Comparison of ENCODE assay signal across 12 cellular contexts in genomic region chr1:223727541-223727940, GRCh38. TPM values are rescaled to one million over a fixed set of nuclear protein-coding genes. Genes with fewer than 3 reads are reported as not detected.
DNase-seq lines count a peak whose midpoint lies in the region; ATAC-seq and TF ChIP-seq lines count a peak whose summit lies in the region.
"Had no signal": no experiment of that assay in that cellular context is flagged by ENCODE, and none has a peak within 500 bp of the region (broad histone marks: within the 10 kb centered on the region; RNA-seq: fewer than 3 reads in every experiment).

No MANE protein-coding gene starts in this region.

- H3K4me1 ChIP-seq in skeletal muscle tissue (ENCODE audit: control insufficient read depth in 3 of 3, insufficient read depth in 3 of 3, low read length in 3 of 3) = peaks cover 41 to 47% (median 42%) of the 10 kb centered on the region in 3 donors
- peaks cover 5% of the 10 kb centered on the region for H3K4me1 ChIP-seq in prostate gland (replicated peaks)

- H3K4me3 ChIP-seq in fibroblast of villous mesenchyme (ENCODE audit: low read depth, low read length) = peak overlapping the region; percentile 6
- no peak overlapping the region for H3K4me3 ChIP-seq in skeletal muscle tissue (ENCODE audit: low read length in 3 of 3)
- H3K4me3 ChIP-seq in prostate gland = no peak overlapping the region
- H3K4me3 ChIP-seq: lung had no signal

- no peaks in the 10 kb centered on the region for H3K27me3 Mint-ChIP-seq in activated T-helper 1 cell treated with anti-CD3 and anti-CD28 coated beads, Interleukin-12 subunit alpha, Interleukin-12 subunit beta, Interleukin-2, Interleukin-4 antibody, amounts not matched to agents 30 ng/mL and 10 ng/mL and 1 ng/mL, durations not matched to agents 14 hours and 24 hours and 36 hours (ENCODE audit: insufficient read depth)

- no peaks in the 10 kb centered on the region for H3K9me3 Mint-ChIP-seq in activated T-helper 1 cell treated with anti-CD3 and anti-CD28 coated beads, Interleukin-12 subunit alpha, Interleukin-12 subunit beta, Interleukin-2, Interleukin-4 antibody, amounts not matched to agents 30 ng/mL and 10 ng/mL and 1 ng/mL, durations not matched to agents 14 hours and 24 hours and 36 hours

- H3K27ac ChIP-seq in skeletal muscle tissue (ENCODE audit: low read depth, low read length) (peak overlapping the region; percentile 42), prostate gland (peak overlapping the region in 1 of 2 donors; percentile 8)

- no peak overlapping the region for H3K4me3 Mint-ChIP-seq in activated T-helper 1 cell treated with anti-CD3 and anti-CD28 coated beads, Interleukin-12 subunit alpha, Interleukin-12 subunit beta, Interleukin-2, Interleukin-4 antibody, amounts not matched to agents 30 ng/mL and 10 ng/mL and 1 ng/mL, durations not matched to agents 14 hours and 24 hours and 36 hours

- intact Hi-C loops in activated T-helper 1 cell treated with anti-CD3 and anti-CD28 coated beads, Interleukin-12 subunit alpha, Interleukin-12 subunit beta, Interleukin-2, Interleukin-4 antibody, amounts not matched to agents 30 ng/mL and 10 ng/mL and 1 ng/mL, durations not matched to agents 14 hours and 24 hours and 36 hours (cut with micrococcal nuclease) = loop anchor here (2.0 to 10.0 kb wide), 4 partner anchors 47 to 460 kb away; partner anchors contain the start of gene FBXO28
- intact Hi-C loops in prostate gland (cut with DNase I) = no loop called here

- no peak overlapping the region for H3K9ac ChIP-seq in skeletal muscle tissue (ENCODE audit: low read depth in 1 of 3, low read length in 3 of 3)

- WGBS in prostate gland = 90% methylated on average over 4 of the region's 4 CpGs

- H3K36me3 ChIP-seq in skeletal muscle tissue (ENCODE audit: control insufficient read depth in 3 of 3, insufficient read depth in 3 of 3, low read length in 3 of 3) (peaks cover 3 to 18% (median 18%) of the 10 kb centered on the region in 3 donors), prostate gland (no peaks in the 10 kb centered on the region)

- no peak for TF ChIP-seq POLR2A in prostate gland (IDR thresholded peaks at IDR 0.05)

- H3K27me3 ChIP-seq in skeletal muscle tissue (ENCODE audit: control insufficient read depth in 3 of 3, insufficient read depth in 3 of 3, low read length in 3 of 3) (no peaks in the 10 kb centered on the region), prostate gland (replicated peaks; ENCODE audit: insufficient read depth) (no peaks in the 10 kb centered on the region)

- H3K36me3 Mint-ChIP-seq in activated T-helper 1 cell treated with anti-CD3 and anti-CD28 coated beads, Interleukin-12 subunit alpha, Interleukin-12 subunit beta, Interleukin-2, Interleukin-4 antibody, amounts not matched to agents 30 ng/mL and 10 ng/mL and 1 ng/mL, durations not matched to agents 14 hours and 24 hours and 36 hours (ENCODE audit: low read depth) = peaks cover 63% of the 10 kb centered on the region

- TF ChIP-seq CTCF in fibroblast of villous mesenchyme (IDR thresholded peaks at IDR 0.05; ENCODE audit: insufficient read depth, low read depth, low read length) (no peak), prostate gland (IDR thresholded peaks at IDR 0.05) (no peak)

- DNase-seq in GM03348 (ENCODE audit: low spot score) = peak; percentile 64
- no peak for DNase-seq in activated T-helper 1 cell treated with anti-CD3 and anti-CD28 coated beads, Interleukin-12 subunit alpha, Interleukin-12 subunit beta, Interleukin-2, Interleukin-4 antibody, amounts not matched to agents 30 ng/mL and 10 ng/mL and 1 ng/mL, durations not matched to agents 14 hours and 24 hours and 36 hours (ENCODE audit: low spot score)
- DNase-seq in fibroblast of villous mesenchyme (ENCODE audit: low read depth) = peak; percentile 85
- DNase-seq in prostate gland (ENCODE audit: low spot score) = no peak
- no peak for DNase-seq in hypothalamus (lab: John Stamatoyannopoulos, UW)
- DNase-seq: DMS53; HCEC 1CT; stimulated activated CD4-positive, alpha-beta T cell treated with anti-CD3 and anti-CD28 coated beads, Interleukin-1b, Interleukin-23, amount 100 ng/mL, for 48 hours had no signal

- no peak for ATAC-seq in GM18519 (IDR thresholded peaks at IDR 0.05; ENCODE audit: low FRiP score, unreplicated experiment)
- no peak for ATAC-seq in HG03565 (IDR thresholded peaks at IDR 0.05; ENCODE audit: unreplicated experiment)

- peak overlapping the region; percentile 18 for H3K27ac Mint-ChIP-seq in activated T-helper 1 cell treated with anti-CD3 and anti-CD28 coated beads, Interleukin-12 subunit alpha, Interleukin-12 subunit beta, Interleukin-2, Interleukin-4 antibody, amounts not matched to agents 30 ng/mL and 10 ng/mL and 1 ng/mL, durations not matched to agents 14 hours and 24 hours and 36 hours

- H3K4me1 Mint-ChIP-seq in activated T-helper 1 cell treated with anti-CD3 and anti-CD28 coated beads, Interleukin-12 subunit alpha, Interleukin-12 subunit beta, Interleukin-2, Interleukin-4 antibody, amounts not matched to agents 30 ng/mL and 10 ng/mL and 1 ng/mL, durations not matched to agents 14 hours and 24 hours and 36 hours (ENCODE audit: low read depth) = peaks cover 85% of the 10 kb centered on the region

- H3K9me3 ChIP-seq in skeletal muscle tissue (ENCODE audit: control insufficient read depth in 3 of 3, low read length in 3 of 3) = no peaks in the 10 kb centered on the region
- H3K9me3 ChIP-seq in prostate gland = no peaks in the 10 kb centered on the region

RNA-seq across cellular contexts. Expression of gene CAPN2, which starts 15.2 kb away (rescaled TPM):
- 66.3 and 70.4 TPM in 2 replicates for total RNA-seq in activated T-helper 1 cell treated with anti-CD3 and anti-CD28 coated beads, Interleukin-12 subunit alpha, Interleukin-12 subunit beta, Interleukin-2, Interleukin-4 antibody, amounts not matched to agents 30 ng/mL and 10 ng/mL and 1 ng/mL, durations not matched to agents 14 hours and 24 hours and 36 hours
- total RNA-seq in fibroblast of villous mesenchyme = 408 and 512 TPM in 2 replicates
- total RNA-seq in skeletal muscle tissue = 78.8 TPM
- total RNA-seq in prostate gland = 100 to 1,000 TPM in 1 of 2 donors, 10 to 100 TPM in 1; 88.5 to 156 TPM

Comparison
In these comparisons a context has a peak if more than half of its experiments do, and no peak if none do; other contexts are left out.
1. DNase-seq: peak in GM03348 (single experiment) and fibroblast of villous mesenchyme (single experiment); none in activated T-helper 1 cell treated with anti-CD3 and anti-CD28 coated beads, Interleukin-12 subunit alpha, Interleukin-12 subunit beta, Interleukin-2, Interleukin-4 antibody, amounts not matched to agents 30 ng/mL and 10 ng/mL and 1 ng/mL, durations not matched to agents 14 hours and 24 hours and 36 hours (single experiment), prostate gland (single experiment) and hypothalamus (0 of 51).